ENCODE assay signal across 1 cellular context in the genomic region with DNA sequence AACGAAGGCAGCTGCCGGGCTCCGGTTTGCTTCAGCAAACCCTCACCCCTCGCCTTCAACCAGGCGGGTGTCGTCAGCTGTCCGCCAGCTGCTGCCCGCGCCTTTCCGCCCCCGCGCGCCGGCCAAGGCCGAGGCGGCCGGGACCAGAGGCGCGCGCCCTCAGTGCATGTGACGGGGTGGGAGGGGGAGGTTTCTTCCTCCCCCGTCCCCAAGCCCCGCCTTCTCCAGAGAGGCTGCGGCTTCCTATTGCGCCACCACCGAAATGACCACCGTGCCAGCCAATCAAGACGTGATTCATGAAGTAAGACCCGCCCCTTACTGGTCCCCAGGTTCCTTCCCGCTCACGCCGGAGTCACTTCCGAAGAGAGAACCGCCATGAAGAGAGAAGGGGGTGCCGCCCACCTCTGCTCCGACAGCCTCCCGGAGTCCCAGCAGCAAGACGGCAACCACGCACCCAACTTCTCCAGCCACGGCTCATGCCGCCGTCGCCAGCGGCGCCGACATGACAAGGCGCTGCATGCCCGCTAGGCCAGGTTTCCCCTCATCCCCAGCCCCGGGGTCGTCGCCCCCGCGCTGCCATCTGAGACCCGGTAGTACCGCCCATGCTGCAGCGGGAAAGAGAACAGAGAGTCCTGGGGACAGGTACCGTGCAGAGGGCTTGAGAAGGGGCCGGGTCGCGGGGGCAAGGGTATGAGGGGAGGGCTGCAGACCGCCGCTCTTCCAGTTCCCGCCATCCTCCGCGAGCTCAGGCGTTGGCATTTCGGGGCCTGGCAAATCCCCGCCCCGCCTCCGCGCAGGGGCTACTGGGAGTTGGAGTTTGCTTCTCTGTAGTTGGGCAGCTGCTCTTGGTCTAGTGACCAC.
TF ChIP-seq lines count a peak whose summit lies in the region.

A gene with protein sequence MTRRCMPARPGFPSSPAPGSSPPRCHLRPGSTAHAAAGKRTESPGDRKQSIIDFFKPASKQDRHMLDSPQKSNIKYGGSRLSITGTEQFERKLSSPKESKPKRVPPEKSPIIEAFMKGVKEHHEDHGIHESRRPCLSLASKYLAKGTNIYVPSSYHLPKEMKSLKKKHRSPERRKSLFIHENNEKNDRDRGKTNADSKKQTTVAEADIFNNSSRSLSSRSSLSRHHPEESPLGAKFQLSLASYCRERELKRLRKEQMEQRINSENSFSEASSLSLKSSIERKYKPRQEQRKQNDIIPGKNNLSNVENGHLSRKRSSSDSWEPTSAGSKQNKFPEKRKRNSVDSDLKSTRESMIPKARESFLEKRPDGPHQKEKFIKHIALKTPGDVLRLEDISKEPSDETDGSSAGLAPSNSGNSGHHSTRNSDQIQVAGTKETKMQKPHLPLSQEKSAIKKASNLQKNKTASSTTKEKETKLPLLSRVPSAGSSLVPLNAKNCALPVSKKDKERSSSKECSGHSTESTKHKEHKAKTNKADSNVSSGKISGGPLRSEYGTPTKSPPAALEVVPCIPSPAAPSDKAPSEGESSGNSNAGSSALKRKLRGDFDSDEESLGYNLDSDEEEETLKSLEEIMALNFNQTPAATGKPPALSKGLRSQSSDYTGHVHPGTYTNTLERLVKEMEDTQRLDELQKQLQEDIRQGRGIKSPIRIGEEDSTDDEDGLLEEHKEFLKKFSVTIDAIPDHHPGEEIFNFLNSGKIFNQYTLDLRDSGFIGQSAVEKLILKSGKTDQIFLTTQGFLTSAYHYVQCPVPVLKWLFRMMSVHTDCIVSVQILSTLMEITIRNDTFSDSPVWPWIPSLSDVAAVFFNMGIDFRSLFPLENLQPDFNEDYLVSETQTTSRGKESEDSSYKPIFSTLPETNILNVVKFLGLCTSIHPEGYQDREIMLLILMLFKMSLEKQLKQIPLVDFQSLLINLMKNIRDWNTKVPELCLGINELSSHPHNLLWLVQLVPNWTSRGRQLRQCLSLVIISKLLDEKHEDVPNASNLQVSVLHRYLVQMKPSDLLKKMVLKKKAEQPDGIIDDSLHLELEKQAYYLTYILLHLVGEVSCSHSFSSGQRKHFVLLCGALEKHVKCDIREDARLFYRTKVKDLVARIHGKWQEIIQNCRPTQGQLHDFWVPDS (plus strand): TSS at position 355 of the 861 bp plus-strand sequence. CDS start 148 bp downstream, at position 503.

TF ChIP-seq in HepG2, 621 proteins besides CTCF, POLR2A, EP300 and RAD21 (continued from another document and continues in another):
- TF ChIP-seq, protein P1, sequence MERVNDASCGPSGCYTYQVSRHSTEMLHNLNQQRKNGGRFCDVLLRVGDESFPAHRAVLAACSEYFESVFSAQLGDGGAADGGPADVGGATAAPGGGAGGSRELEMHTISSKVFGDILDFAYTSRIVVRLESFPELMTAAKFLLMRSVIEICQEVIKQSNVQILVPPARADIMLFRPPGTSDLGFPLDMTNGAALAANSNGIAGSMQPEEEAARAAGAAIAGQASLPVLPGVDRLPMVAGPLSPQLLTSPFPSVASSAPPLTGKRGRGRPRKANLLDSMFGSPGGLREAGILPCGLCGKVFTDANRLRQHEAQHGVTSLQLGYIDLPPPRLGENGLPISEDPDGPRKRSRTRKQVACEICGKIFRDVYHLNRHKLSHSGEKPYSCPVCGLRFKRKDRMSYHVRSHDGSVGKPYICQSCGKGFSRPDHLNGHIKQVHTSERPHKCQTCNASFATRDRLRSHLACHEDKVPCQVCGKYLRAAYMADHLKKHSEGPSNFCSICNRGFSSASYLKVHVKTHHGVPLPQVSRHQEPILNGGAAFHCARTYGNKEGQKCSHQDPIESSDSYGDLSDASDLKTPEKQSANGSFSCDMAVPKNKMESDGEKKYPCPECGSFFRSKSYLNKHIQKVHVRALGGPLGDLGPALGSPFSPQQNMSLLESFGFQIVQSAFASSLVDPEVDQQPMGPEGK (CRISPR knock-in tag; IDR thresholded peaks at IDR 0.05) = peak; percentile 94
- TF ChIP-seq IRF2 (CRISPR knock-in tag; IDR thresholded peaks at IDR 0.05) = peak; percentile 80
- TF ChIP-seq HOXA3 (CRISPR knock-in tag; IDR thresholded peaks at IDR 0.05) = peak; percentile 73
- TF ChIP-seq, protein P2, sequence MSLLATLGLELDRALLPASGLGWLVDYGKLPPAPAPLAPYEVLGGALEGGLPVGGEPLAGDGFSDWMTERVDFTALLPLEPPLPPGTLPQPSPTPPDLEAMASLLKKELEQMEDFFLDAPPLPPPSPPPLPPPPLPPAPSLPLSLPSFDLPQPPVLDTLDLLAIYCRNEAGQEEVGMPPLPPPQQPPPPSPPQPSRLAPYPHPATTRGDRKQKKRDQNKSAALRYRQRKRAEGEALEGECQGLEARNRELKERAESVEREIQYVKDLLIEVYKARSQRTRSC (CRISPR knock-in tag; IDR thresholded peaks at IDR 0.05; ENCODE audit: low read depth) = 0 out of 2 replicates have a peak, but pooled peaks have one; percentile 23
- peak; percentile 29; the same call in 1 of the 2 replicates for TF ChIP-seq NCOR1 (IDR thresholded peaks at IDR 0.05; ENCODE audit: borderline replicate concordance, low read length)
- TF ChIP-seq PPARG (CRISPR knock-in tag; conservative IDR thresholded peaks at IDR 0.05) = no peak; the same call in 1 of the 2 replicates
- no peak for TF ChIP-seq MIER2 (CRISPR knock-in tag; IDR thresholded peaks at IDR 0.05)
- TF ChIP-seq RARA (CRISPR knock-in tag; IDR thresholded peaks at IDR 0.05) = peak; percentile 59; the same call in 1 of the 2 replicates
- peak; percentile 86; the same call in 1 of the 2 replicates for TF ChIP-seq KLF15 (CRISPR knock-in tag; IDR thresholded peaks at IDR 0.05; ENCODE audit: borderline replicate concordance)
- TF ChIP-seq HNF4A (CRISPR knock-in tag; IDR thresholded peaks at IDR 0.05) = no peak
- TF ChIP-seq, protein P3, sequence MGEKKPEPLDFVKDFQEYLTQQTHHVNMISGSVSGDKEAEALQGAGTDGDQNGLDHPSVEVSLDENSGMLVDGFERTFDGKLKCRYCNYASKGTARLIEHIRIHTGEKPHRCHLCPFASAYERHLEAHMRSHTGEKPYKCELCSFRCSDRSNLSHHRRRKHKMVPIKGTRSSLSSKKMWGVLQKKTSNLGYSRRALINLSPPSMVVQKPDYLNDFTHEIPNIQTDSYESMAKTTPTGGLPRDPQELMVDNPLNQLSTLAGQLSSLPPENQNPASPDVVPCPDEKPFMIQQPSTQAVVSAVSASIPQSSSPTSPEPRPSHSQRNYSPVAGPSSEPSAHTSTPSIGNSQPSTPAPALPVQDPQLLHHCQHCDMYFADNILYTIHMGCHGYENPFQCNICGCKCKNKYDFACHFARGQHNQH (CRISPR knock-in tag; IDR thresholded peaks at IDR 0.05) = peak; percentile 50
- peak; percentile 49 for TF ChIP-seq RXRA (CRISPR knock-in tag; IDR thresholded peaks at IDR 0.05)
- TF ChIP-seq ZMYM2 (CRISPR knock-in tag; IDR thresholded peaks at IDR 0.05) = no peak
- TF ChIP-seq, protein P4, sequence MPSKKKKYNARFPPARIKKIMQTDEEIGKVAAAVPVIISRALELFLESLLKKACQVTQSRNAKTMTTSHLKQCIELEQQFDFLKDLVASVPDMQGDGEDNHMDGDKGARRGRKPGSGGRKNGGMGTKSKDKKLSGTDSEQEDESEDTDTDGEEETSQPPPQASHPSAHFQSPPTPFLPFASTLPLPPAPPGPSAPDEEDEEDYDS (CRISPR knock-in tag; IDR thresholded peaks at IDR 0.05) = peak; percentile 88
- TF ChIP-seq, protein P5, sequence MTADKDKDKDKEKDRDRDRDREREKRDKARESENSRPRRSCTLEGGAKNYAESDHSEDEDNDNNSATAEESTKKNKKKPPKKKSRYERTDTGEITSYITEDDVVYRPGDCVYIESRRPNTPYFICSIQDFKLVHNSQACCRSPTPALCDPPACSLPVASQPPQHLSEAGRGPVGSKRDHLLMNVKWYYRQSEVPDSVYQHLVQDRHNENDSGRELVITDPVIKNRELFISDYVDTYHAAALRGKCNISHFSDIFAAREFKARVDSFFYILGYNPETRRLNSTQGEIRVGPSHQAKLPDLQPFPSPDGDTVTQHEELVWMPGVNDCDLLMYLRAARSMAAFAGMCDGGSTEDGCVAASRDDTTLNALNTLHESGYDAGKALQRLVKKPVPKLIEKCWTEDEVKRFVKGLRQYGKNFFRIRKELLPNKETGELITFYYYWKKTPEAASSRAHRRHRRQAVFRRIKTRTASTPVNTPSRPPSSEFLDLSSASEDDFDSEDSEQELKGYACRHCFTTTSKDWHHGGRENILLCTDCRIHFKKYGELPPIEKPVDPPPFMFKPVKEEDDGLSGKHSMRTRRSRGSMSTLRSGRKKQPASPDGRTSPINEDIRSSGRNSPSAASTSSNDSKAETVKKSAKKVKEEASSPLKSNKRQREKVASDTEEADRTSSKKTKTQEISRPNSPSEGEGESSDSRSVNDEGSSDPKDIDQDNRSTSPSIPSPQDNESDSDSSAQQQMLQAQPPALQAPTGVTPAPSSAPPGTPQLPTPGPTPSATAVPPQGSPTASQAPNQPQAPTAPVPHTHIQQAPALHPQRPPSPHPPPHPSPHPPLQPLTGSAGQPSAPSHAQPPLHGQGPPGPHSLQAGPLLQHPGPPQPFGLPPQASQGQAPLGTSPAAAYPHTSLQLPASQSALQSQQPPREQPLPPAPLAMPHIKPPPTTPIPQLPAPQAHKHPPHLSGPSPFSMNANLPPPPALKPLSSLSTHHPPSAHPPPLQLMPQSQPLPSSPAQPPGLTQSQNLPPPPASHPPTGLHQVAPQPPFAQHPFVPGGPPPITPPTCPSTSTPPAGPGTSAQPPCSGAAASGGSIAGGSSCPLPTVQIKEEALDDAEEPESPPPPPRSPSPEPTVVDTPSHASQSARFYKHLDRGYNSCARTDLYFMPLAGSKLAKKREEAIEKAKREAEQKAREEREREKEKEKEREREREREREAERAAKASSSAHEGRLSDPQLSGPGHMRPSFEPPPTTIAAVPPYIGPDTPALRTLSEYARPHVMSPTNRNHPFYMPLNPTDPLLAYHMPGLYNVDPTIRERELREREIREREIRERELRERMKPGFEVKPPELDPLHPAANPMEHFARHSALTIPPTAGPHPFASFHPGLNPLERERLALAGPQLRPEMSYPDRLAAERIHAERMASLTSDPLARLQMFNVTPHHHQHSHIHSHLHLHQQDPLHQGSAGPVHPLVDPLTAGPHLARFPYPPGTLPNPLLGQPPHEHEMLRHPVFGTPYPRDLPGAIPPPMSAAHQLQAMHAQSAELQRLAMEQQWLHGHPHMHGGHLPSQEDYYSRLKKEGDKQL (CRISPR knock-in tag; IDR thresholded peaks at IDR 0.05; ENCODE audit: low read depth) = peak; percentile 40; the same call in 1 of the 2 replicates
- TF ChIP-seq, protein P6, sequence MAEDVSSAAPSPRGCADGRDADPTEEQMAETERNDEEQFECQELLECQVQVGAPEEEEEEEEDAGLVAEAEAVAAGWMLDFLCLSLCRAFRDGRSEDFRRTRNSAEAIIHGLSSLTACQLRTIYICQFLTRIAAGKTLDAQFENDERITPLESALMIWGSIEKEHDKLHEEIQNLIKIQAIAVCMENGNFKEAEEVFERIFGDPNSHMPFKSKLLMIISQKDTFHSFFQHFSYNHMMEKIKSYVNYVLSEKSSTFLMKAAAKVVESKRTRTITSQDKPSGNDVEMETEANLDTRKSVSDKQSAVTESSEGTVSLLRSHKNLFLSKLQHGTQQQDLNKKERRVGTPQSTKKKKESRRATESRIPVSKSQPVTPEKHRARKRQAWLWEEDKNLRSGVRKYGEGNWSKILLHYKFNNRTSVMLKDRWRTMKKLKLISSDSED (CRISPR knock-in tag; IDR thresholded peaks at IDR 0.05) = no peak
- no peak for TF ChIP-seq DNMT3B (CRISPR knock-in tag; conservative IDR thresholded peaks at IDR 0.05)
- TF ChIP-seq NCOA2 (CRISPR knock-in tag; IDR thresholded peaks at IDR 0.05) = peak; percentile 18; the same call in 1 of the 2 replicates
- TF ChIP-seq ZNF839 (CRISPR knock-in tag; IDR thresholded peaks at IDR 0.05; ENCODE audit: borderline replicate concordance) = no peak
- no peak for TF ChIP-seq TCF7L2 (IDR thresholded peaks at IDR 0.05; ENCODE audit: low read depth, low read length)
- TF ChIP-seq ZNF337 (CRISPR knock-in tag; IDR thresholded peaks at IDR 0.05; ENCODE audit: borderline replicate concordance, low read depth) = no peak
- peak; percentile 31; the same call in 1 of the 2 replicates for TF ChIP-seq ZNF780A (CRISPR knock-in tag; IDR thresholded peaks at IDR 0.05)
- TF ChIP-seq SIN3B (IDR thresholded peaks at IDR 0.05; ENCODE audit: low read length) = no peak
- peak; percentile 11; the same call in 1 of the 2 replicates for TF ChIP-seq YEATS2 (CRISPR knock-in tag; IDR thresholded peaks at IDR 0.05; ENCODE audit: borderline replicate concordance)
- TF ChIP-seq ZFP1 (CRISPR knock-in tag; IDR thresholded peaks at IDR 0.05) = no peak
- TF ChIP-seq, protein P7, sequence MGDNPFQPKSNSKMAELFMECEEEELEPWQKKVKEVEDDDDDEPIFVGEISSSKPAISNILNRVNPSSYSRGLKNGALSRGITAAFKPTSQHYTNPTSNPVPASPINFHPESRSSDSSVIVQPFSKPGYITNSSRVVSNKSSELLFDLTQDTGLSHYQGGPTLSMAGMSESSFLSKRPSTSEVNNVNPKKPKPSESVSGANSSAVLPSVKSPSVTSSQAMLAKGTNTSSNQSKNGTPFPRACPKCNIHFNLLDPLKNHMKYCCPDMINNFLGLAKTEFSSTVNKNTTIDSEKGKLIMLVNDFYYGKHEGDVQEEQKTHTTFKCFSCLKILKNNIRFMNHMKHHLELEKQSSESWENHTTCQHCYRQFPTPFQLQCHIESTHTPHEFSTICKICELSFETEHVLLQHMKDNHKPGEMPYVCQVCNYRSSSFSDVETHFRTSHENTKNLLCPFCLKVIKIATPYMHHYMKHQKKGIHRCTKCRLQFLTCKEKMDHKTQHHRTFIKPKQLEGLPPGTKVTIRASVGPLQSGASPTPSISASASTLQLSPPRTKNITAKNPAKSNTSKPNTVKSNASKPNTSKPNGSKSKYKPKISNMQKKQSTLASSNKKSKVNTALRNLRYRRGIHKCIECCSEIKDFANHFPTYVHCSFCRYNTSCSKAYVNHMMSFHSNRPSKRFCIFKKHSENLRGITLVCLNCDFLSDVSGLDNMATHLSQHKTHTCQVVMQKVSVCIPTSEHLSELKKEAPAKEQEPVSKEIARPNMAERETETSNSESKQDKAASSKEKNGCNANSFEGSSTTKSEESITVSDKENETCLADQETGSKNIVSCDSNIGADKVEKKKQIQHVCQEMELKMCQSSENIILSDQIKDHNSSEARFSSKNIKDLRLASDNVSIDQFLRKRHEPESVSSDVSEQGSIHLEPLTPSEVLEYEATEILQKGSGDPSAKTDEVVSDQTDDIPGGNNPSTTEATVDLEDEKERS (CRISPR knock-in tag; IDR thresholded peaks at IDR 0.05) = no peak
- TF ChIP-seq ZMYM3 (CRISPR knock-in tag; IDR thresholded peaks at IDR 0.05) = no peak
- peak; percentile 83 for TF ChIP-seq ZFP90 (CRISPR knock-in tag; IDR thresholded peaks at IDR 0.05; ENCODE audit: borderline replicate concordance)
- TF ChIP-seq, protein P8, sequence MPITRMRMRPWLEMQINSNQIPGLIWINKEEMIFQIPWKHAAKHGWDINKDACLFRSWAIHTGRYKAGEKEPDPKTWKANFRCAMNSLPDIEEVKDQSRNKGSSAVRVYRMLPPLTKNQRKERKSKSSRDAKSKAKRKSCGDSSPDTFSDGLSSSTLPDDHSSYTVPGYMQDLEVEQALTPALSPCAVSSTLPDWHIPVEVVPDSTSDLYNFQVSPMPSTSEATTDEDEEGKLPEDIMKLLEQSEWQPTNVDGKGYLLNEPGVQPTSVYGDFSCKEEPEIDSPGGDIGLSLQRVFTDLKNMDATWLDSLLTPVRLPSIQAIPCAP (CRISPR knock-in tag; IDR thresholded peaks at IDR 0.05; ENCODE audit: low read depth) = 0 out of 2 replicates have a peak, but pooled peaks have one; percentile 30
